In genomic region chrX:130994671-130995070, GRCh38 we compare ENCODE assay signal across 8 cellular contexts.
DNase-seq lines count a peak whose midpoint lies in the region; ATAC-seq and TF ChIP-seq lines count a peak whose summit lies in the region.

No MANE protein-coding gene starts in this region.

- POLR2A ChIA-PET in Caco-2 (lab: Charles Lee), result no interaction called here

- H3K27ac Mint-ChIP-seq in Caco-2 (ENCODE audit: unreplicated experiment), result no peak overlapping the region

- H3K4me1 Mint-ChIP-seq in Caco-2 (ENCODE audit: low read depth, unreplicated experiment), result no peaks in the 10 kb centered on the region

- intact Hi-C loops in Caco-2 (cut with micrococcal nuclease; ENCODE audit: unreplicated experiment), result loop anchor here (1.0 kb wide), 1 partner anchor 639 kb away; no protein-coding TSS in a partner anchor

- H3K27me3 Mint-ChIP-seq in Caco-2 (ENCODE audit: insufficient read depth, unreplicated experiment), result peaks cover 6% of the 10 kb centered on the region

- peak; percentile 24 to 26 for DNase-seq in Caco-2
- no peak for DNase-seq in HFF-Myc (ENCODE audit: extremely low read depth, low read depth)
- DNase-seq in SW480 (ENCODE audit: low spot score), result peak; percentile 17
- DNase-seq in iris pigment epithelial cell (ENCODE audit: low read depth), result peak; percentile 7
- no peak for DNase-seq in putamen (ENCODE audit: low spot score)
- no peak for DNase-seq in NCI-H2107 (lab: John Stamatoyannopoulos, UW)

- peak in 1 of 2 experiments; percentile 44 for TF ChIP-seq CTCF in Caco-2 (IDR thresholded peaks at IDR 0.05; ENCODE audit: insufficient read depth in 1 of 2, low read depth in 1 of 2, low read length in 1 of 2, severe bottlenecking in 1 of 2, unreplicated experiment in 1 of 2)
- peak; percentile 50 for TF ChIP-seq CTCF in HFF-Myc (IDR thresholded peaks at IDR 0.05; ENCODE audit: low read depth, low read length, missing control alignments)

- no peaks in the 10 kb centered on the region for H3K36me3 Mint-ChIP-seq in Caco-2 (ENCODE audit: insufficient read depth, unreplicated experiment)

- ATAC-seq in HG02623 (IDR thresholded peaks at IDR 0.05; ENCODE audit: unreplicated experiment), result no peak
- ATAC-seq in GM18867 (IDR thresholded peaks at IDR 0.05; ENCODE audit: unreplicated experiment), result no peak

- H3K36me3 ChIP-seq in Caco-2 (ENCODE audit: control insufficient read depth, insufficient read depth, low read length), result no peaks in the 10 kb centered on the region

- no peaks in the 10 kb centered on the region for H3K9me3 ChIP-seq in Caco-2

- CTCF ChIA-PET in Caco-2 (lab: Charles Lee), result interaction anchor here (0.7 kb wide), 1 partner anchor 9 kb away, joined by 3 read pairs; no protein-coding TSS in a partner anchor

- no peak overlapping the region for H3K4me3 Mint-ChIP-seq in Caco-2 (ENCODE audit: unreplicated experiment)

- H3K4me3 ChIP-seq in Caco-2 (ENCODE audit: low read depth, low read length) (no peak overlapping the region), HFF-Myc (replicated peaks; ENCODE audit: low read depth, low read length) (no peak overlapping the region)

- H3K9me3 Mint-ChIP-seq in Caco-2 (ENCODE audit: unreplicated experiment), result no peaks in the 10 kb centered on the region

- no peaks in the 10 kb centered on the region for H3K4me1 ChIP-seq in Caco-2

- H3K27me3 ChIP-seq in Caco-2 (replicated peaks; ENCODE audit: control insufficient read depth, insufficient read depth, low read length), result no peaks in the 10 kb centered on the region

- no TSS peak for BruUV-seq in Caco-2 (replicated peaks; lab: Mats Ljungman, UMichigan)

Comparison
In these comparisons a context has a peak if more than half of its experiments do, and no peak if none do; other contexts are left out.
1. DNase-seq: peak in Caco-2 (2 of 2), SW480 (single experiment) and iris pigment epithelial cell (single experiment); none in HFF-Myc (single experiment), putamen (single experiment) and NCI-H2107 (single experiment).